Comparison of ENCODE assay signal across 3 cellular contexts in genomic region chr4:188161167-188161566, GRCh38.
TF ChIP-seq lines count a peak whose summit lies in the region.

No MANE protein-coding gene starts in this region.

TF ChIP-seq in SK-N-SH, 30 proteins besides CTCF, POLR2A, EP300 and RAD21:
- TF ChIP-seq MEF2A (IDR thresholded peaks at IDR 0.05; ENCODE audit: borderline replicate concordance, low read depth) (no peak), NFIC (IDR thresholded peaks at IDR 0.05; ENCODE audit: borderline replicate concordance) (no peak), FOXJ3 (CRISPR knock-in tag; IDR thresholded peaks at IDR 0.05) (no peak), FOSL2 (IDR thresholded peaks at IDR 0.05; ENCODE audit: borderline replicate concordance, low read depth) (no peak), GABPA (IDR thresholded peaks at IDR 0.05; ENCODE audit: low read depth) (no peak), RXRA (IDR thresholded peaks at IDR 0.05; ENCODE audit: borderline replicate concordance, low read depth) (no peak), TEAD4 (IDR thresholded peaks at IDR 0.05; ENCODE audit: borderline replicate concordance, insufficient read depth) (no peak), TCF12 (IDR thresholded peaks at IDR 0.05) (no peak)

TF ChIP-seq in SK-N-SH treated with all-trans-retinoic acid at 6 μM for 48 hours, 23 proteins besides CTCF, POLR2A, EP300 and RAD21:
- TF ChIP-seq CSRNP3 (CRISPR knock-in tag; IDR thresholded peaks at IDR 0.05) (no peak), TOX (CRISPR knock-in tag; IDR thresholded peaks at IDR 0.05; ENCODE audit: borderline replicate concordance) (no peak), ZNF70 (CRISPR knock-in tag; IDR thresholded peaks at IDR 0.05) (no peak), ZNF8 (CRISPR knock-in tag; IDR thresholded peaks at IDR 0.05) (no peak), ZNF565 (CRISPR knock-in tag; conservative IDR thresholded peaks at IDR 0.05; ENCODE audit: low read depth) (no peak), CREB5 (CRISPR knock-in tag; IDR thresholded peaks at IDR 0.05; ENCODE audit: low read depth) (no peak), RARB (CRISPR knock-in tag; IDR thresholded peaks at IDR 0.05) (no peak), ZFP3 (CRISPR knock-in tag; IDR thresholded peaks at IDR 0.05) (no peak), CSDC2 (CRISPR knock-in tag; IDR thresholded peaks at IDR 0.05) (no peak), ZC3H10 (CRISPR knock-in tag; IDR thresholded peaks at IDR 0.05) (no peak), SNAI2 (CRISPR knock-in tag; IDR thresholded peaks at IDR 0.05) (no peak), ARNTL (CRISPR knock-in tag; IDR thresholded peaks at IDR 0.05; ENCODE audit: borderline replicate concordance, low read depth) (no peak), ESRRG (CRISPR knock-in tag; IDR thresholded peaks at IDR 0.05) (no peak), GLIS3 (CRISPR knock-in tag; IDR thresholded peaks at IDR 0.05) (no peak), OSR1 (CRISPR knock-in tag; IDR thresholded peaks at IDR 0.05) (no peak), ISL1 (CRISPR knock-in tag; IDR thresholded peaks at IDR 0.05) (no peak), TCF4 (CRISPR knock-in tag; IDR thresholded peaks at IDR 0.05; ENCODE audit: borderline replicate concordance) (no peak)
- TF ChIP-seq, protein P1, sequence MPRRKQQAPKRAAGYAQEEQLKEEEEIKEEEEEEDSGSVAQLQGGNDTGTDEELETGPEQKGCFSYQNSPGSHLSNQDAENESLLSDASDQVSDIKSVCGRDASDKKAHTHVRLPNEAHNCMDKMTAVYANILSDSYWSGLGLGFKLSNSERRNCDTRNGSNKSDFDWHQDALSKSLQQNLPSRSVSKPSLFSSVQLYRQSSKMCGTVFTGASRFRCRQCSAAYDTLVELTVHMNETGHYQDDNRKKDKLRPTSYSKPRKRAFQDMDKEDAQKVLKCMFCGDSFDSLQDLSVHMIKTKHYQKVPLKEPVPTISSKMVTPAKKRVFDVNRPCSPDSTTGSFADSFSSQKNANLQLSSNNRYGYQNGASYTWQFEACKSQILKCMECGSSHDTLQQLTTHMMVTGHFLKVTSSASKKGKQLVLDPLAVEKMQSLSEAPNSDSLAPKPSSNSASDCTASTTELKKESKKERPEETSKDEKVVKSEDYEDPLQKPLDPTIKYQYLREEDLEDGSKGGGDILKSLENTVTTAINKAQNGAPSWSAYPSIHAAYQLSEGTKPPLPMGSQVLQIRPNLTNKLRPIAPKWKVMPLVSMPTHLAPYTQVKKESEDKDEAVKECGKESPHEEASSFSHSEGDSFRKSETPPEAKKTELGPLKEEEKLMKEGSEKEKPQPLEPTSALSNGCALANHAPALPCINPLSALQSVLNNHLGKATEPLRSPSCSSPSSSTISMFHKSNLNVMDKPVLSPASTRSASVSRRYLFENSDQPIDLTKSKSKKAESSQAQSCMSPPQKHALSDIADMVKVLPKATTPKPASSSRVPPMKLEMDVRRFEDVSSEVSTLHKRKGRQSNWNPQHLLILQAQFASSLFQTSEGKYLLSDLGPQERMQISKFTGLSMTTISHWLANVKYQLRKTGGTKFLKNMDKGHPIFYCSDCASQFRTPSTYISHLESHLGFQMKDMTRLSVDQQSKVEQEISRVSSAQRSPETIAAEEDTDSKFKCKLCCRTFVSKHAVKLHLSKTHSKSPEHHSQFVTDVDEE (CRISPR knock-in tag; IDR thresholded peaks at IDR 0.05), result no peak
- TF ChIP-seq, protein P2, sequence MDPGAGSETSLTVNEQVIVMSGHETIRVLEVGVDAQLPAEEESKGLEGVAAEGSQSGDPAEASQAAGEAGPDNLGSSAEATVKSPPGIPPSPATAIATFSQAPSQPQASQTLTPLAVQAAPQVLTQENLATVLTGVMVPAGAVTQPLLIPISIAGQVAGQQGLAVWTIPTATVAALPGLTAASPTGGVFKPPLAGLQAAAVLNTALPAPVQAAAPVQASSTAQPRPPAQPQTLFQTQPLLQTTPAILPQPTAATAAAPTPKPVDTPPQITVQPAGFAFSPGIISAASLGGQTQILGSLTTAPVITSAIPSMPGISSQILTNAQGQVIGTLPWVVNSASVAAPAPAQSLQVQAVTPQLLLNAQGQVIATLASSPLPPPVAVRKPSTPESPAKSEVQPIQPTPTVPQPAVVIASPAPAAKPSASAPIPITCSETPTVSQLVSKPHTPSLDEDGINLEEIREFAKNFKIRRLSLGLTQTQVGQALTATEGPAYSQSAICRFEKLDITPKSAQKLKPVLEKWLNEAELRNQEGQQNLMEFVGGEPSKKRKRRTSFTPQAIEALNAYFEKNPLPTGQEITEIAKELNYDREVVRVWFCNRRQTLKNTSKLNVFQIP (CRISPR knock-in tag; IDR thresholded peaks at IDR 0.05; ENCODE audit: borderline replicate concordance, low read depth), result no peak

TF ChIP-seq in HepG2, 621 proteins besides CTCF, POLR2A, EP300 and RAD21:
- no peak for TF ChIP-seq ATF4 (CRISPR knock-in tag; IDR thresholded peaks at IDR 0.05)
- no peak for TF ChIP-seq THAP8 (CRISPR knock-in tag; IDR thresholded peaks at IDR 0.05; ENCODE audit: borderline replicate concordance)
- no peak for TF ChIP-seq ISX (CRISPR knock-in tag; conservative IDR thresholded peaks at IDR 0.05)
- no peak for TF ChIP-seq NFE2 (CRISPR knock-in tag; IDR thresholded peaks at IDR 0.05)
- no peak for TF ChIP-seq ZNF570 (CRISPR knock-in tag; IDR thresholded peaks at IDR 0.05; ENCODE audit: borderline replicate concordance)
- TF ChIP-seq ZNF562 (CRISPR knock-in tag; IDR thresholded peaks at IDR 0.05; ENCODE audit: borderline replicate concordance), result no peak
- no peak for TF ChIP-seq LBX2 (CRISPR knock-in tag; IDR thresholded peaks at IDR 0.05; ENCODE audit: borderline replicate concordance)
- TF ChIP-seq FOXA3 (CRISPR knock-in tag; IDR thresholded peaks at IDR 0.05), result no peak
- no peak for TF ChIP-seq TFAP4 (IDR thresholded peaks at IDR 0.05; ENCODE audit: borderline replicate concordance, low read depth)
- no peak for TF ChIP-seq CCAR2 (optimal IDR thresholded peaks at IDR 0.05; ENCODE audit: low read depth, low read length)
- TF ChIP-seq FOXP4 (CRISPR knock-in tag; IDR thresholded peaks at IDR 0.05), result no peak
- TF ChIP-seq ZNF274 (CRISPR knock-in tag; IDR thresholded peaks at IDR 0.05), result no peak
- TF ChIP-seq SALL2 (CRISPR knock-in tag; IDR thresholded peaks at IDR 0.05), result no peak
- TF ChIP-seq ZNF589 (CRISPR knock-in tag; conservative IDR thresholded peaks at IDR 0.05), result no peak
- TF ChIP-seq RBFOX2 (IDR thresholded peaks at IDR 0.05; ENCODE audit: low read depth, low read length), result no peak
